In the genomic region with DNA sequence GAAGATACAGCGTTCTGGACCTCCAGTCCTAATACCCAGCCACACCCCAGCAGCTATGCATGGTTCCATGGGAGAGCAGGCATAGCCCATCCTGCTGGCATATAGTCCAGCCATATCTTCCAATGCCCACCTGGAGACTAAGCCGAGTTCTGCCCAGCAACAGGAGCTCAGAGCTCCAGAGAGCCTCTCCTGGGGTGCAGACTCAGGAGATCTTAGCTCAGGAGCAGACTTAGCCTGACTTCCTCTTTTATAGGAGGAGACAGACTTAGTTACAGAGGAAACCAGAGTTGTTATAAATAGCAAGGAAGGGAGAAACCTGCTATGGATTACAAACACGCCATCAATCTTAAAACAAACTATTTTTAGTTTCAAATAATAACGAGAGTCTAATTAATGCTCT, we compare ENCODE assay signal across 1 cellular context.
A peak's percentile ranks its signal among the peaks of the same experiment; 100 is the strongest.
TF ChIP-seq lines count a peak whose summit lies in the region.

No MANE protein-coding gene starts in this region.

TF ChIP-seq in GM12878, 131 proteins besides CTCF, POLR2A, EP300 and RAD21 (continued from another document):
- TF ChIP-seq, protein P1, sequence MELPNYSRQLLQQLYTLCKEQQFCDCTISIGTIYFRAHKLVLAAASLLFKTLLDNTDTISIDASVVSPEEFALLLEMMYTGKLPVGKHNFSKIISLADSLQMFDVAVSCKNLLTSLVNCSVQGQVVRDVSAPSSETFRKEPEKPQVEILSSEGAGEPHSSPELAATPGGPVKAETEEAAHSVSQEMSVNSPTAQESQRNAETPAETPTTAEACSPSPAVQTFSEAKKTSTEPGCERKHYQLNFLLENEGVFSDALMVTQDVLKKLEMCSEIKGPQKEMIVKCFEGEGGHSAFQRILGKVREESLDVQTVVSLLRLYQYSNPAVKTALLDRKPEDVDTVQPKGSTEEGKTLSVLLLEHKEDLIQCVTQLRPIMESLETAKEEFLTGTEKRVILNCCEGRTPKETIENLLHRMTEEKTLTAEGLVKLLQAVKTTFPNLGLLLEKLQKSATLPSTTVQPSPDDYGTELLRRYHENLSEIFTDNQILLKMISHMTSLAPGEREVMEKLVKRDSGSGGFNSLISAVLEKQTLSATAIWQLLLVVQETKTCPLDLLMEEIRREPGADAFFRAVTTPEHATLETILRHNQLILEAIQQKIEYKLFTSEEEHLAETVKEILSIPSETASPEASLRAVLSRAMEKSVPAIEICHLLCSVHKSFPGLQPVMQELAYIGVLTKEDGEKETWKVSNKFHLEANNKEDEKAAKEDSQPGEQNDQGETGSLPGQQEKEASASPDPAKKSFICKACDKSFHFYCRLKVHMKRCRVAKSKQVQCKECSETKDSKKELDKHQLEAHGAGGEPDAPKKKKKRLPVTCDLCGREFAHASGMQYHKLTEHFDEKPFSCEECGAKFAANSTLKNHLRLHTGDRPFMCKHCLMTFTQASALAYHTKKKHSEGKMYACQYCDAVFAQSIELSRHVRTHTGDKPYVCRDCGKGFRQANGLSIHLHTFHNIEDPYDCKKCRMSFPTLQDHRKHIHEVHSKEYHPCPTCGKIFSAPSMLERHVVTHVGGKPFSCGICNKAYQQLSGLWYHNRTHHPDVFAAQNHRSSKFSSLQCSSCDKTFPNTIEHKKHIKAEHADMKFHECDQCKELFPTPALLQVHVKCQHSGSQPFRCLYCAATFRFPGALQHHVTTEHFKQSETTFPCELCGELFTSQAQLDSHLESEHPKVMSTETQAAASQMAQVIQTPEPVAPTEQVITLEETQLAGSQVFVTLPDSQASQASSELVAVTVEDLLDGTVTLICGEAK (IDR thresholded peaks at IDR 0.05; ENCODE audit: borderline replicate concordance): no peak
- peak; percentile 39; the same call in 1 of the 2 replicates for TF ChIP-seq MEF2A (IDR thresholded peaks at IDR 0.05; ENCODE audit: insufficient read depth, low read depth, low read length)
- no peak for TF ChIP-seq TCF7 (IDR thresholded peaks at IDR 0.05; ENCODE audit: borderline replicate concordance)
